1 cellular context compared by ENCODE assay signal in genomic region chr19:38039966-38040365, GRCh38.
TF ChIP-seq lines count a peak whose summit lies in the region.

No MANE protein-coding gene starts in this region.

TF ChIP-seq in HepG2, 621 proteins besides CTCF, POLR2A, EP300 and RAD21 (continued from another document):
- TF ChIP-seq SOX5 (CRISPR knock-in tag; IDR thresholded peaks at IDR 0.05; ENCODE audit: borderline replicate concordance) (no peak), ZNF121 (CRISPR knock-in tag; IDR thresholded peaks at IDR 0.05) (no peak), MTA1 (CRISPR knock-in tag; IDR thresholded peaks at IDR 0.05; ENCODE audit: borderline replicate concordance) (no peak), DPF2 (CRISPR knock-in tag; IDR thresholded peaks at IDR 0.05; ENCODE audit: borderline replicate concordance, low read depth) (no peak), HOXD1 (CRISPR knock-in tag; IDR thresholded peaks at IDR 0.05) (no peak), ZNF883 (CRISPR knock-in tag; IDR thresholded peaks at IDR 0.05; ENCODE audit: not compliant biosample characterization) (no peak), ZNF350 (CRISPR knock-in tag; IDR thresholded peaks at IDR 0.05; ENCODE audit: borderline replicate concordance, low read depth) (no peak)
- TF ChIP-seq, protein P1, sequence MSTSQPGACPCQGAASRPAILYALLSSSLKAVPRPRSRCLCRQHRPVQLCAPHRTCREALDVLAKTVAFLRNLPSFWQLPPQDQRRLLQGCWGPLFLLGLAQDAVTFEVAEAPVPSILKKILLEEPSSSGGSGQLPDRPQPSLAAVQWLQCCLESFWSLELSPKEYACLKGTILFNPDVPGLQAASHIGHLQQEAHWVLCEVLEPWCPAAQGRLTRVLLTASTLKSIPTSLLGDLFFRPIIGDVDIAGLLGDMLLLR (CRISPR knock-in tag; IDR thresholded peaks at IDR 0.05): no peak
- TF ChIP-seq, protein P2, sequence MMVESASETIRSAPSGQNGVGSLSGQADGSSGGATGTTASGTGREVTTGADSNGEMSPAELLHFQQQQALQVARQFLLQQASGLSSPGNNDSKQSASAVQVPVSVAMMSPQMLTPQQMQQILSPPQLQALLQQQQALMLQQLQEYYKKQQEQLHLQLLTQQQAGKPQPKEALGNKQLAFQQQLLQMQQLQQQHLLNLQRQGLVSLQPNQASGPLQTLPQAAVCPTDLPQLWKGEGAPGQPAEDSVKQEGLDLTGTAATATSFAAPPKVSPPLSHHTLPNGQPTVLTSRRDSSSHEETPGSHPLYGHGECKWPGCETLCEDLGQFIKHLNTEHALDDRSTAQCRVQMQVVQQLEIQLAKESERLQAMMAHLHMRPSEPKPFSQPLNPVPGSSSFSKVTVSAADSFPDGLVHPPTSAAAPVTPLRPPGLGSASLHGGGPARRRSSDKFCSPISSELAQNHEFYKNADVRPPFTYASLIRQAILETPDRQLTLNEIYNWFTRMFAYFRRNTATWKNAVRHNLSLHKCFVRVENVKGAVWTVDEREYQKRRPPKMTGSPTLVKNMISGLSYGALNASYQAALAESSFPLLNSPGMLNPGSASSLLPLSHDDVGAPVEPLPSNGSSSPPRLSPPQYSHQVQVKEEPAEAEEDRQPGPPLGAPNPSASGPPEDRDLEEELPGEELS (CRISPR knock-in tag; IDR thresholded peaks at IDR 0.05): no peak
- TF ChIP-seq, protein P3, sequence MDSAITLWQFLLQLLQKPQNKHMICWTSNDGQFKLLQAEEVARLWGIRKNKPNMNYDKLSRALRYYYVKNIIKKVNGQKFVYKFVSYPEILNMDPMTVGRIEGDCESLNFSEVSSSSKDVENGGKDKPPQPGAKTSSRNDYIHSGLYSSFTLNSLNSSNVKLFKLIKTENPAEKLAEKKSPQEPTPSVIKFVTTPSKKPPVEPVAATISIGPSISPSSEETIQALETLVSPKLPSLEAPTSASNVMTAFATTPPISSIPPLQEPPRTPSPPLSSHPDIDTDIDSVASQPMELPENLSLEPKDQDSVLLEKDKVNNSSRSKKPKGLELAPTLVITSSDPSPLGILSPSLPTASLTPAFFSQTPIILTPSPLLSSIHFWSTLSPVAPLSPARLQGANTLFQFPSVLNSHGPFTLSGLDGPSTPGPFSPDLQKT (CRISPR knock-in tag; IDR thresholded peaks at IDR 0.05; ENCODE audit: borderline replicate concordance): no peak
